ENCODE assay signal across 1 cellular context in the genomic region with DNA sequence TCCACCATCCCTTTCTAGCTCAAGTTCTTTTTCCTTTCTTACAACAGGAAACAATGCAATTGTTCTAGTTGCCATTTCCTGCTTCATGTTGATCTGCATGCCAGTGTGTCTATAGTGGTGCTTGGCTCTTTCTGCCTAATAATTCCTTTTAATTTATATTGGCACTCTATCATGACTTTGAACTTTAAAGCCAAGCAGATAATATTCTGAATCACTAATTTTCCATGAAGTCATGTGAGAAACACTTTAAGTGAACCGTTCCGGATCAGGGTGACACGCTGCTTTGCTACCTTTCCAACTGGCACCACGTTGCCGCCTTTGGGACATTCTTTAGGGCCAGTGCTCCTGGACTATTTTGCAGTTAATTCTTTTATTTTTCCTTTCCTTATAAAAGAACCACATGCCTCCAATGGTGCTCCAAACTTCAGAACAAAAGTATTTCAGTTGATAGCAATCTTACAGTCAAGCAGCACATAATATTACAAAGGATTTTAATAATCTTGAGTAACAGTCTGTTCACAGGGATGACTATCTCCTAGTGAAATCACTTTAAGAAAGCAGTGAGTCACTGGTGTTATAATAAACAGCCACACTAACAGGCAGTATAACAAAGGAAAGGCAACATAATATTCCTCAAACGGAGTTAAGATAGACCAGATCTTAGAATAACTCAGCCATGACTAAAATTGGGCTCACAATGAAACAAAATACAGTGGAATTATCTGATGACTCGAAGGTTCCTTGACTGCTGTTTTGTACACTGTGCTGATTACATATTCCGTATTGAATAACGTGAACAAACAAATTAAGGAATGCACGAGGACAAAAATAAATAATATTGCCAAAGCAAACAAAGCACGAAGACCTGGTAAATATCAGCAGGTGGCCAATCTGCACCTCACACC.
TF ChIP-seq lines count a peak whose summit lies in the region.

No MANE protein-coding gene starts in this region.

TF ChIP-seq in WTC11, 78 proteins besides CTCF, POLR2A, EP300 and RAD21 (continued from another document):
- TF ChIP-seq, protein P1, sequence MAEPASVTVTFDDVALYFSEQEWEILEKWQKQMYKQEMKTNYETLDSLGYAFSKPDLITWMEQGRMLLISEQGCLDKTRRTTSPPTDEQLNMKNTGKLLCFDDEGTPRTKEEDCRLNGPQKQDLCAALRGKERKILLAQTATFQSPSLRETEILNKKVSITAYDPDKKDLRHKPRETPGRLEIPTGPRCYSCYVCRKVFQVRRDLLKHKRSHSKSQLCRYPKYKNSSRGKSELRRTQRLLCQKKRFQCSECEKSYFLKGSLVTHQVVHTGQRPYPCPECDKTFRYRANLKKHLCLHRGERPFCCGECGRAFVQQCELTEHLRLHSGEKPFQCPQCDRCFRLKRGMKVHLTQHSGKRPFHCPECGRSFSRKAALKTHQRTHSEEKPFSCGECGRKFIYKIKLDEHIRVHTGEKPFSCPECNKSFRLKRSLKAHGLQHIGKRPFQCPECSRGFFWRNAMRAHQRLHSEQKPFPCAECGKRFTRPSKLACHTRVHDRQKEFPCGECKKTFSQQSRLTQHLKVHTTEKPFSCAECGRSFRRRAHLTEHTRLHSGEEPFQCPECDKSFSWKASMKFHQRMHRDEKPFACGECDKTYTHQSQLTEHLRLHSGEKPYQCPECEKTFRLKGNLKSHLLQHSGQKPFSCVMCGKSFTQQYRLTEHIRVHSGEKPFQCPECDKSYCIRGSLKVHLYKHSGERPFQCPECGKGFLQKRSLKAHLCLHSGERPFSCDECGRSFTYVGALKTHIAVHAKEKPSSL (CRISPR knock-in tag; conservative IDR thresholded peaks at IDR 0.05): no peak
- TF ChIP-seq NR1H2 (CRISPR knock-in tag; IDR thresholded peaks at IDR 0.05) (no peak), ELF4 (CRISPR knock-in tag; IDR thresholded peaks at IDR 0.05; ENCODE audit: low read depth) (no peak), NFYB (CRISPR knock-in tag; conservative IDR thresholded peaks at IDR 0.05; ENCODE audit: low read depth) (no peak), ZNF121 (CRISPR knock-in tag; IDR thresholded peaks at IDR 0.05) (no peak), NR2C2 (CRISPR knock-in tag; IDR thresholded peaks at IDR 0.05) (no peak), FOXK1 (CRISPR knock-in tag; IDR thresholded peaks at IDR 0.05) (no peak), ZNF671 (CRISPR knock-in tag; IDR thresholded peaks at IDR 0.05) (no peak)
- TF ChIP-seq, protein P2, sequence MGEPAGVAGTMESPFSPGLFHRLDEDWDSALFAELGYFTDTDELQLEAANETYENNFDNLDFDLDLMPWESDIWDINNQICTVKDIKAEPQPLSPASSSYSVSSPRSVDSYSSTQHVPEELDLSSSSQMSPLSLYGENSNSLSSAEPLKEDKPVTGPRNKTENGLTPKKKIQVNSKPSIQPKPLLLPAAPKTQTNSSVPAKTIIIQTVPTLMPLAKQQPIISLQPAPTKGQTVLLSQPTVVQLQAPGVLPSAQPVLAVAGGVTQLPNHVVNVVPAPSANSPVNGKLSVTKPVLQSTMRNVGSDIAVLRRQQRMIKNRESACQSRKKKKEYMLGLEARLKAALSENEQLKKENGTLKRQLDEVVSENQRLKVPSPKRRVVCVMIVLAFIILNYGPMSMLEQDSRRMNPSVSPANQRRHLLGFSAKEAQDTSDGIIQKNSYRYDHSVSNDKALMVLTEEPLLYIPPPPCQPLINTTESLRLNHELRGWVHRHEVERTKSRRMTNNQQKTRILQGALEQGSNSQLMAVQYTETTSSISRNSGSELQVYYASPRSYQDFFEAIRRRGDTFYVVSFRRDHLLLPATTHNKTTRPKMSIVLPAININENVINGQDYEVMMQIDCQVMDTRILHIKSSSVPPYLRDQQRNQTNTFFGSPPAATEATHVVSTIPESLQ (CRISPR knock-in tag; IDR thresholded peaks at IDR 0.05): no peak
- TF ChIP-seq, protein P3, sequence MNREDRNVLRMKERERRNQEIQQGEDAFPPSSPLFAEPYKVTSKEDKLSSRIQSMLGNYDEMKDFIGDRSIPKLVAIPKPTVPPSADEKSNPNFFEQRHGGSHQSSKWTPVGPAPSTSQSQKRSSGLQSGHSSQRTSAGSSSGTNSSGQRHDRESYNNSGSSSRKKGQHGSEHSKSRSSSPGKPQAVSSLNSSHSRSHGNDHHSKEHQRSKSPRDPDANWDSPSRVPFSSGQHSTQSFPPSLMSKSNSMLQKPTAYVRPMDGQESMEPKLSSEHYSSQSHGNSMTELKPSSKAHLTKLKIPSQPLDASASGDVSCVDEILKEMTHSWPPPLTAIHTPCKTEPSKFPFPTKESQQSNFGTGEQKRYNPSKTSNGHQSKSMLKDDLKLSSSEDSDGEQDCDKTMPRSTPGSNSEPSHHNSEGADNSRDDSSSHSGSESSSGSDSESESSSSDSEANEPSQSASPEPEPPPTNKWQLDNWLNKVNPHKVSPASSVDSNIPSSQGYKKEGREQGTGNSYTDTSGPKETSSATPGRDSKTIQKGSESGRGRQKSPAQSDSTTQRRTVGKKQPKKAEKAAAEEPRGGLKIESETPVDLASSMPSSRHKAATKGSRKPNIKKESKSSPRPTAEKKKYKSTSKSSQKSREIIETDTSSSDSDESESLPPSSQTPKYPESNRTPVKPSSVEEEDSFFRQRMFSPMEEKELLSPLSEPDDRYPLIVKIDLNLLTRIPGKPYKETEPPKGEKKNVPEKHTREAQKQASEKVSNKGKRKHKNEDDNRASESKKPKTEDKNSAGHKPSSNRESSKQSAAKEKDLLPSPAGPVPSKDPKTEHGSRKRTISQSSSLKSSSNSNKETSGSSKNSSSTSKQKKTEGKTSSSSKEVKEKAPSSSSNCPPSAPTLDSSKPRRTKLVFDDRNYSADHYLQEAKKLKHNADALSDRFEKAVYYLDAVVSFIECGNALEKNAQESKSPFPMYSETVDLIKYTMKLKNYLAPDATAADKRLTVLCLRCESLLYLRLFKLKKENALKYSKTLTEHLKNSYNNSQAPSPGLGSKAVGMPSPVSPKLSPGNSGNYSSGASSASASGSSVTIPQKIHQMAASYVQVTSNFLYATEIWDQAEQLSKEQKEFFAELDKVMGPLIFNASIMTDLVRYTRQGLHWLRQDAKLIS (CRISPR knock-in tag; IDR thresholded peaks at IDR 0.05; ENCODE audit: borderline replicate concordance): no peak
- TF ChIP-seq, protein P4, sequence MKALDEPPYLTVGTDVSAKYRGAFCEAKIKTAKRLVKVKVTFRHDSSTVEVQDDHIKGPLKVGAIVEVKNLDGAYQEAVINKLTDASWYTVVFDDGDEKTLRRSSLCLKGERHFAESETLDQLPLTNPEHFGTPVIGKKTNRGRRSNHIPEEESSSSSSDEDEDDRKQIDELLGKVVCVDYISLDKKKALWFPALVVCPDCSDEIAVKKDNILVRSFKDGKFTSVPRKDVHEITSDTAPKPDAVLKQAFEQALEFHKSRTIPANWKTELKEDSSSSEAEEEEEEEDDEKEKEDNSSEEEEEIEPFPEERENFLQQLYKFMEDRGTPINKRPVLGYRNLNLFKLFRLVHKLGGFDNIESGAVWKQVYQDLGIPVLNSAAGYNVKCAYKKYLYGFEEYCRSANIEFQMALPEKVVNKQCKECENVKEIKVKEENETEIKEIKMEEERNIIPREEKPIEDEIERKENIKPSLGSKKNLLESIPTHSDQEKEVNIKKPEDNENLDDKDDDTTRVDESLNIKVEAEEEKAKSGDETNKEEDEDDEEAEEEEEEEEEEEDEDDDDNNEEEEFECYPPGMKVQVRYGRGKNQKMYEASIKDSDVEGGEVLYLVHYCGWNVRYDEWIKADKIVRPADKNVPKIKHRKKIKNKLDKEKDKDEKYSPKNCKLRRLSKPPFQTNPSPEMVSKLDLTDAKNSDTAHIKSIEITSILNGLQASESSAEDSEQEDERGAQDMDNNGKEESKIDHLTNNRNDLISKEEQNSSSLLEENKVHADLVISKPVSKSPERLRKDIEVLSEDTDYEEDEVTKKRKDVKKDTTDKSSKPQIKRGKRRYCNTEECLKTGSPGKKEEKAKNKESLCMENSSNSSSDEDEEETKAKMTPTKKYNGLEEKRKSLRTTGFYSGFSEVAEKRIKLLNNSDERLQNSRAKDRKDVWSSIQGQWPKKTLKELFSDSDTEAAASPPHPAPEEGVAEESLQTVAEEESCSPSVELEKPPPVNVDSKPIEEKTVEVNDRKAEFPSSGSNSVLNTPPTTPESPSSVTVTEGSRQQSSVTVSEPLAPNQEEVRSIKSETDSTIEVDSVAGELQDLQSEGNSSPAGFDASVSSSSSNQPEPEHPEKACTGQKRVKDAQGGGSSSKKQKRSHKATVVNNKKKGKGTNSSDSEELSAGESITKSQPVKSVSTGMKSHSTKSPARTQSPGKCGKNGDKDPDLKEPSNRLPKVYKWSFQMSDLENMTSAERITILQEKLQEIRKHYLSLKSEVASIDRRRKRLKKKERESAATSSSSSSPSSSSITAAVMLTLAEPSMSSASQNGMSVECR (CRISPR knock-in tag; IDR thresholded peaks at IDR 0.05; ENCODE audit: borderline replicate concordance): no peak
